In the genomic region with DNA sequence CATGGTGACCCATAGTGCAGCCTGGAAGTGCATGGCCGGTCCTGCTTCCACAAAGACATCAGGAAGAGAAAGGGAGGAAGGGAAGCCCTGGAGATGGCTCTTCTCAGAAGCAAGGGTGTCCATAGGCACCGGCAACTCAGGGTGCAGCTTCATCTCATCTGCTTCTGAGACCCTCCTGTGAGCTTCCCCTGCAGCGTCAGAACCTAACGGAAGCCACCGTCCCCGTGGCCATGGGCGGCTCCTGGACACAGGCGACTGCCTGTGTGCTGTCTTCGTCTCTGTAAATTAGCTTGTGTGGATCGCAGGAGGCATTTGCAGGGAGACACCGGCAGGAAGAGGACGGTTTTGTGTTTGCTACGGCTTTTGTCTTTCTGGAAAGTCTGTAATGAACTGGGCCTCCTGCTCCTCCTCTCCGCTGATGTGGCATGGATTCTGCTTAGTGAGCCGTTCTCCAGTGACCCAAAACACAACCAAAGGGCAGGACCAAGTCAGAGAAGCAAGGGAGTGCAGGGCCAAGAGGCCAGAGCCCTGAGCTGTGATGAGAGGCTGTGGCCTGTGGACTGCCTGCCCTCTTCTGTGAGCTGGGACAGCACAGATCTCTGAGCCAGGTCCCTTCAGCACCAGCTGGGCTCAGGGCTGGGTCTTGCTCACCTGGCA, we compare ENCODE assay signal across 27 cellular contexts. TPM values are rescaled to one million over a fixed set of nuclear protein-coding genes. Genes with fewer than 3 reads are reported as not detected.
DNase-seq lines count a peak whose midpoint lies in the region; ATAC-seq and TF ChIP-seq lines count a peak whose summit lies in the region.
"Had no signal": no experiment of that assay in that cellular context is flagged by ENCODE, and none has a peak within 500 bp of the region (broad histone marks: within the 10 kb centered on the region; RNA-seq: fewer than 3 reads in every experiment).

No MANE protein-coding gene starts in this region.

- no peak overlapping the region for H3K27ac Mint-ChIP-seq in activated naive CD8-positive, alpha-beta T cell treated with anti-CD3 and anti-CD28 coated beads, Interleukin-2, amount 10 ng/mL, durations not matched to agents 7 days and 5 days
- no peak overlapping the region for H3K27ac Mint-ChIP-seq in activated naive CD8-positive, alpha-beta T cell treated with anti-CD3 and anti-CD28 coated beads, Interleukin-2, amount 50 U/mL, for 24 hours
- H3K27ac Mint-ChIP-seq in WTC11 (no peak overlapping the region), natural killer cell (no peak overlapping the region), type B pancreatic cell (no peak overlapping the region)
- H3K27ac Mint-ChIP-seq: activated naive CD4-positive, alpha-beta T cell treated with anti-CD3 and anti-CD28 coated beads, Interleukin-2, amount 50 U/mL, for 72 hours; CD8-positive, alpha-beta T cell; GM23338; stimulated activated naive B cell treated with anti-CD40 and anti-IgM and Interleukin-4, amounts not matched to agents 10 μg/mL and 1 μg/mL and 100 μg/mL, for 72 hours; T-helper 1 cell treated with Interleukin-12 subunit alpha and Interleukin-12 subunit beta and Interleukin-4 antibody, amounts not matched to agents 30 μg/mL and 1 μg/mL, for 36 hours had no signal

- no peaks in the 10 kb centered on the region for H3K4me1 Mint-ChIP-seq in activated naive CD8-positive, alpha-beta T cell treated with anti-CD3 and anti-CD28 coated beads, Interleukin-2, amount 10 ng/mL, durations not matched to agents 7 days and 5 days
- H3K4me1 Mint-ChIP-seq in activated naive CD8-positive, alpha-beta T cell treated with anti-CD3 and anti-CD28 coated beads, Interleukin-2, amount 50 U/mL, for 24 hours, result peaks cover 9% of the 10 kb centered on the region
- H3K4me1 Mint-ChIP-seq in WTC11 (no peaks in the 10 kb centered on the region), natural killer cell (peaks cover 17 to 18% of the 10 kb centered on the region in 2 donors), type B pancreatic cell (ENCODE audit: unreplicated experiment) (peaks cover 9% of the 10 kb centered on the region)
- H3K4me1 Mint-ChIP-seq: stimulated activated naive B cell treated with anti-CD40 and anti-IgM and Interleukin-4, amounts not matched to agents 10 μg/mL and 1 μg/mL and 100 μg/mL, for 72 hours had no signal

- H3K27me3 Mint-ChIP-seq in activated naive CD8-positive, alpha-beta T cell treated with anti-CD3 and anti-CD28 coated beads, Interleukin-2, amount 10 ng/mL, durations not matched to agents 7 days and 5 days, result no peaks in the 10 kb centered on the region
- H3K27me3 Mint-ChIP-seq in activated naive CD8-positive, alpha-beta T cell treated with anti-CD3 and anti-CD28 coated beads, Interleukin-2, amount 50 U/mL, for 24 hours, result no peaks in the 10 kb centered on the region
- no peaks in the 10 kb centered on the region; the same call in 1 of the 2 replicates for H3K27me3 Mint-ChIP-seq in WTC11 (ENCODE audit: low read depth)
- no peaks in the 10 kb centered on the region for H3K27me3 Mint-ChIP-seq in natural killer cell (ENCODE audit: low read depth in 2 of 2)
- no peaks in the 10 kb centered on the region for H3K27me3 Mint-ChIP-seq in type B pancreatic cell

- ATAC-seq in activated naive CD8-positive, alpha-beta T cell treated with anti-CD3 and anti-CD28 coated beads, Interleukin-2, amount 10 ng/mL, durations not matched to agents 7 days and 5 days (ENCODE audit: low read depth), result no peak
- no peak for ATAC-seq in activated naive CD8-positive, alpha-beta T cell treated with anti-CD3 and anti-CD28 coated beads, Interleukin-2, amount 50 U/mL, for 24 hours
- no peak for ATAC-seq in WTC11
- ATAC-seq in natural killer cell, result no peak
- ATAC-seq in HG03108 (IDR thresholded peaks at IDR 0.05; ENCODE audit: unreplicated experiment), result no peak
- ATAC-seq in GM18907 (IDR thresholded peaks at IDR 0.05; ENCODE audit: unreplicated experiment), result no peak
- ATAC-seq: activated naive CD4-positive, alpha-beta T cell treated with anti-CD3 and anti-CD28 coated beads, Interleukin-2, amount 50 U/mL, for 72 hours; CD8-positive, alpha-beta T cell; effector memory CD8-positive, alpha-beta T cell; GM23338; stimulated activated naive B cell treated with anti-CD40 and anti-IgM and Interleukin-4, amounts not matched to agents 10 μg/mL and 1 μg/mL and 100 μg/mL, for 72 hours had no signal

- intact Hi-C loops in natural killer cell (cut with micrococcal nuclease), result no loop called here

- H3K4me3 Mint-ChIP-seq in activated naive CD8-positive, alpha-beta T cell treated with anti-CD3 and anti-CD28 coated beads, Interleukin-2, amount 10 ng/mL, durations not matched to agents 7 days and 5 days, result no peak overlapping the region
- H3K4me3 Mint-ChIP-seq in activated naive CD8-positive, alpha-beta T cell treated with anti-CD3 and anti-CD28 coated beads, Interleukin-2, amount 50 U/mL, for 24 hours, result no peak overlapping the region
- H3K4me3 Mint-ChIP-seq in WTC11 (no peak overlapping the region), natural killer cell (no peak overlapping the region), type B pancreatic cell (no peak overlapping the region)
- H3K4me3 Mint-ChIP-seq: CD8-positive, alpha-beta T cell; effector memory CD8-positive, alpha-beta T cell; GM23338; stimulated activated naive B cell treated with anti-CD40 and anti-IgM and Interleukin-4, amounts not matched to agents 10 μg/mL and 1 μg/mL and 100 μg/mL, for 72 hours; T-helper 1 cell treated with Interleukin-12 subunit alpha and Interleukin-12 subunit beta and Interleukin-4 antibody, amounts not matched to agents 30 μg/mL and 1 μg/mL, for 36 hours had no signal

- POLR2A ChIA-PET in activated naive CD8-positive, alpha-beta T cell treated with anti-CD3 and anti-CD28 coated beads, Interleukin-2, amount 10 ng/mL, durations not matched to agents 7 days and 5 days (lab: Charles Lee), result no interaction called here
- POLR2A ChIA-PET in WTC11 (lab: Charles Lee), result interaction anchor here (0.6 kb wide), 1 partner anchor 232 kb away, joined by 3 read pairs; no protein-coding TSS in a partner anchor

- H3K36me3 Mint-ChIP-seq in activated naive CD8-positive, alpha-beta T cell treated with anti-CD3 and anti-CD28 coated beads, Interleukin-2, amount 10 ng/mL, durations not matched to agents 7 days and 5 days, result no peaks in the 10 kb centered on the region
- H3K36me3 Mint-ChIP-seq in activated naive CD8-positive, alpha-beta T cell treated with anti-CD3 and anti-CD28 coated beads, Interleukin-2, amount 50 U/mL, for 24 hours (ENCODE audit: low read depth), result no peaks in the 10 kb centered on the region
- H3K36me3 Mint-ChIP-seq in WTC11 (no peaks in the 10 kb centered on the region), natural killer cell (peaks cover 1% of the 10 kb centered on the region), type B pancreatic cell (no peaks in the 10 kb centered on the region)
- H3K36me3 Mint-ChIP-seq: activated naive CD4-positive, alpha-beta T cell treated with anti-CD3 and anti-CD28 coated beads, Interleukin-2, amount 50 U/mL, for 72 hours; CD8-positive, alpha-beta T cell had no signal

- peak; percentile 29 for DNase-seq in activated naive CD8-positive, alpha-beta T cell treated with anti-CD3 and anti-CD28 coated beads, Interleukin-2, amount 10 ng/mL, durations not matched to agents 7 days and 5 days
- no peak for DNase-seq in activated naive CD8-positive, alpha-beta T cell treated with anti-CD3 and anti-CD28 coated beads, Interleukin-2, amount 50 U/mL, for 24 hours
- DNase-seq in WTC11 (ENCODE audit: low spot score) (peak; percentile 11), natural killer cell (peak; percentile 5), type B pancreatic cell (ENCODE audit: extremely low spot score, unreplicated experiment) (peak; percentile 60), GDM1 (lab: John Stamatoyannopoulos, UW) (no peak)
- DNase-seq: activated CD4-positive, alpha-beta T cell treated with anti-CD3 and anti-CD28 coated beads, Interleukin-2, amount 50 U/mL, for 1 hour; DMS153; effector memory CD8-positive, alpha-beta T cell; GF-D8; KBM-7; MV-4-11; NCI-H1694 treated with DMSO at 0.1 percent for 48 hours; NCI-H69; occipital lobe; SIG-M5; stimulated activated naive B cell treated with anti-CD40 and anti-IgM and Interleukin-4, amounts not matched to agents 10 μg/mL and 1 μg/mL and 100 μg/mL, for 72 hours had no signal

- TF ChIP-seq CTCF in WTC11 (IDR thresholded peaks at IDR 0.05) (no peak), natural killer cell (IDR thresholded peaks at IDR 0.05) (no peak), type B pancreatic cell (conservative IDR thresholded peaks at IDR 0.05) (no peak)

- no peaks in the 10 kb centered on the region for H3K9me3 Mint-ChIP-seq in activated naive CD8-positive, alpha-beta T cell treated with anti-CD3 and anti-CD28 coated beads, Interleukin-2, amount 10 ng/mL, durations not matched to agents 7 days and 5 days
- H3K9me3 Mint-ChIP-seq in activated naive CD8-positive, alpha-beta T cell treated with anti-CD3 and anti-CD28 coated beads, Interleukin-2, amount 50 U/mL, for 24 hours, result no peaks in the 10 kb centered on the region
- H3K9me3 Mint-ChIP-seq in WTC11 (no peaks in the 10 kb centered on the region), natural killer cell (no peaks in the 10 kb centered on the region), type B pancreatic cell (no peaks in the 10 kb centered on the region)
- H3K9me3 Mint-ChIP-seq: activated naive CD4-positive, alpha-beta T cell treated with anti-CD3 and anti-CD28 coated beads, Interleukin-2, amount 50 U/mL, for 72 hours; CD8-positive, alpha-beta T cell; GM23338; T-helper 1 cell treated with Interleukin-12 subunit alpha and Interleukin-12 subunit beta and Interleukin-4 antibody, amounts not matched to agents 30 μg/mL and 1 μg/mL, for 36 hours had no signal

- CTCF ChIA-PET in WTC11 (lab: Charles Lee), result interaction anchor here (1.0 to 1.2 kb wide), 2 partner anchors 34 to 147 kb away, joined by 3 read pairs; no protein-coding TSS in a partner anchor

RNA-seq across cellular contexts. Expression of gene ATP4B, which starts 2.5 kb away (rescaled TPM):
- not detected for total RNA-seq in activated naive CD8-positive, alpha-beta T cell treated with anti-CD3 and anti-CD28 coated beads, Interleukin-2, amount 10 ng/mL, durations not matched to agents 7 days and 5 days
- not detected in 3 replicates for total RNA-seq in WTC11 (2021)
- not detected for total RNA-seq in natural killer cell
- 2.0 and 26.7 TPM in 2 replicates for total RNA-seq in type B pancreatic cell (ENCODE audit: low replicate concordance)
- total RNA-seq: activated naive CD4-positive, alpha-beta T cell treated with anti-CD3 and anti-CD28 coated beads, Interleukin-2, amount 50 U/mL, for 72 hours; CD8-positive, alpha-beta T cell; cerebellum; GM23338; lower leg skin; occipital lobe had no signal

RNA-seq across cellular contexts. Expression of gene GRK1, which starts 11.5 kb away (rescaled TPM):
- not detected for total RNA-seq in activated naive CD8-positive, alpha-beta T cell treated with anti-CD3 and anti-CD28 coated beads, Interleukin-2, amount 10 ng/mL, durations not matched to agents 7 days and 5 days
- total RNA-seq in WTC11 (2021), result 0.11 to 0.21 TPM (median 0.17 TPM) in 3 replicates
- not detected for total RNA-seq in natural killer cell
- total RNA-seq in type B pancreatic cell (ENCODE audit: low replicate concordance), result 0.24 and 0.85 TPM in 2 replicates
- total RNA-seq: CD8-positive, alpha-beta T cell; glomerular endothelial cell; GM23338; lower leg skin; occipital lobe; thoracic aorta had no signal

Comparison
In these comparisons a context has a peak if more than half of its experiments do, and no peak if none do; other contexts are left out.
1. DNase-seq: peak in activated naive CD8-positive, alpha-beta T cell treated with anti-CD3 and anti-CD28 coated beads, Interleukin-2, amount 10 ng/mL, durations not matched to agents 7 days and 5 days (single experiment), WTC11 (single experiment), natural killer cell (single experiment) and type B pancreatic cell (single experiment); none in activated naive CD8-positive, alpha-beta T cell treated with anti-CD3 and anti-CD28 coated beads, Interleukin-2, amount 50 U/mL, for 24 hours (single experiment) and GDM1 (single experiment).